In the genomic region with DNA sequence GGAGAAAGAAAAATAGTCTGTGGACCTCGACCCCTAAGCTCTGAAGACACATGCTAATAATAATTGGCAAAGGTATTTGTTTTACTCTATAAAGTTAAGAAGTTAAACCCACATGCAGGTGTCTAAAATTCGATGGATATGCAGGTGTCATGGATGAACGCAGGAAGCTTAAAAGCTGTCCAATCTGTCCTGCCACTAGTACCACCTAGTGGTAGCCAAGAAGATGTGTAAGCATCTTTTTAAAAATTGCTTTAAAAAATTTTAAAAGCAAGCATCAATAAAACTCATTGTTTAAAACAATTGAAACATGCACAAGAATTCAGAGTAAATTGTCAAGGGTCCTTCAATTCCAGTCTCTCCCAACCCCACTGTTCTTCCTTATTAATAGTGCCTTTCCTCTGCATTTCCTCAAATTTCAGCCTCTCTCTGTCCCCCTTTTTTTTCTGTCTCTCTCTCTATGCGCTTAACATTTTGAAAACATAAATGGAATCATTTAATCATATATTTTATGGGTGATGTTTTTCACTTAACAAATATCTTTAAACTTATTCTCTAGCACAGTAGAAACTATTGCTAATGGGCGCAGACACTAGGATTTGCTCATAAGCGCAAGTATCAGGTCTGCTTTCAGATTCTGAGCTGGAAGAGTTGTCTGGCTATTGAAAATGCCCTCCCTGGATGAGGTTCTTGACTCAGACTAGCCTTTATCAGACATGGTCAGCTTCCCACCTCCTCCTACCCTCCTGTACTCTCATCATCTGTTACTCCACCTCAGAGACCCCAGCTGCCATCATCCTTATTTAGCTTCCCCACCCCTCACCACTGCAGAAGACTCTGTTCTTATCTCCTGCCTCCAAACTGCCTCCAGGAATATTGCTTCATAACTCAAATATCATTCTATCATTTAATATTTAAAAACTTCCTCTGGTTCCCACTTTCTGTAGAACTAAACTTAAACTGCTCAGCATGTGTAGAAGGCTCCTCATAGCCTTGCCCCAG, we compare ENCODE assay signal across 8 cellular contexts.
DNase-seq lines count a peak whose midpoint lies in the region; ATAC-seq and TF ChIP-seq lines count a peak whose summit lies in the region.

No MANE protein-coding gene starts in this region.

- H3K27me3 ChIP-seq in KMS-11 (ENCODE audit: insufficient read depth, low read depth) = no peaks in the 10 kb centered on the region

- no peak overlapping the region for H3K4me3 ChIP-seq in KMS-11 (IDR thresholded peaks at IDR 0.05; ENCODE audit: insufficient read depth, low read depth, low read length)
- no peak overlapping the region for H3K4me3 ChIP-seq in fibroblast of pulmonary artery (replicated peaks; ENCODE audit: low read depth, low read length)
- H3K4me3 ChIP-seq in skeletal muscle cell (ENCODE audit: low read depth, low read length) = no peak overlapping the region

- H3K36me3 ChIP-seq in KMS-11 (ENCODE audit: insufficient read depth) = no peaks in the 10 kb centered on the region

- no peak overlapping the region for H3K27ac ChIP-seq in KMS-11

- no peak overlapping the region for H3K9ac ChIP-seq in KMS-11

- TF ChIP-seq CTCF in KMS-11 (conservative IDR thresholded peaks at IDR 0.05; ENCODE audit: low read depth, low read length) (peak; percentile 83), fibroblast of pulmonary artery (IDR thresholded peaks at IDR 0.05; ENCODE audit: low read length, missing control alignments) (peak; percentile 85)

- no peaks in the 10 kb centered on the region for H3K79me2 ChIP-seq in KMS-11 (ENCODE audit: insufficient read depth, low read depth)

- H3K4me1 ChIP-seq in KMS-11 (ENCODE audit: low read depth, poor library complexity, severe bottlenecking) = peaks cover 6% of the 10 kb centered on the region

- ATAC-seq in HG03039 (IDR thresholded peaks at IDR 0.05; ENCODE audit: unreplicated experiment) = no peak
- ATAC-seq in HG03439 (IDR thresholded peaks at IDR 0.05; ENCODE audit: unreplicated experiment) = no peak

- H4K20me1 ChIP-seq in KMS-11 (ENCODE audit: insufficient read depth) = no peaks in the 10 kb centered on the region

- no peak overlapping the region for H3K4me2 ChIP-seq in KMS-11

- no peak overlapping the region for H2AFZ ChIP-seq in KMS-11 (ENCODE audit: low read depth)

- peak; percentile 20 for DNase-seq in 8988T
- DNase-seq in DMS 273 (lab: John Stamatoyannopoulos, UW; ENCODE audit: unreplicated experiment) = peak; percentile 62
- peak in 3 of 5 donors; percentile 3 to 36 (median 20) for DNase-seq in T-helper 1 cell
- DNase-seq in fibroblast of pulmonary artery (ENCODE audit: low read depth) = peak; percentile 61
- DNase-seq in skeletal muscle cell (ENCODE audit: low read depth) = peak; percentile 13
